Comparison of ENCODE assay signal across 14 cellular contexts in genomic region chr5:61416010-61416409, GRCh38.
DNase-seq lines count a peak whose midpoint lies in the region; ATAC-seq and TF ChIP-seq lines count a peak whose summit lies in the region.
"Had no signal": no experiment of that assay in that cellular context is flagged by ENCODE, and none has a peak within 500 bp of the region (broad histone marks: within the 10 kb centered on the region; RNA-seq: fewer than 3 reads in every experiment).

No MANE protein-coding gene starts in this region.

- intact Hi-C loops in colonic mucosa (cut with DNase I) (no loop called here), spleen (cut with DNase I; ENCODE audit: low total_unique reads) (no loop called here)

- no peak for ATAC-seq in GM19463 (IDR thresholded peaks at IDR 0.05; ENCODE audit: unreplicated experiment)
- ATAC-seq: natural killer cell treated with Interleukin-12 subunit alpha and Interleukin-12 subunit beta and Interleukin-15 and Interleukin-18, amount 100 ng/mL, for 72 hours had no signal

- H3K9ac ChIP-seq in HUES64 (ENCODE audit: low read depth, low read length) (peak overlapping the region; percentile 10; the same call in 1 of the 2 replicates), endodermal cell (ENCODE audit: extremely low read depth, low read length, poor library complexity, severe bottlenecking) (no peak overlapping the region), colonic mucosa (ENCODE audit: low read depth in 2 of 2, low read length in 2 of 2) (no peak overlapping the region)

- no peaks in the 10 kb centered on the region for H3K27me3 ChIP-seq in HUES64 (ENCODE audit: insufficient read depth, low read length)
- peaks cover 16% of the 10 kb centered on the region for H3K27me3 ChIP-seq in endodermal cell (ENCODE audit: control insufficient read depth, insufficient read depth, low read length, poor library complexity, severe bottlenecking)
- H3K27me3 ChIP-seq in colonic mucosa, result no peaks in the 10 kb centered on the region
- H3K27me3 ChIP-seq in spleen (replicated peaks in 1 of 7), result no peaks in the 10 kb centered on the region

- H3K27me3 Mint-ChIP-seq in endodermal cell (ENCODE audit: insufficient read depth) (no peaks in the 10 kb centered on the region), nephron progenitor cell (ENCODE audit: low read depth, poor library complexity) (no peaks in the 10 kb centered on the region)
- H3K27me3 Mint-ChIP-seq: activated B cell treated with CpG ODN at 0.5 μM for 24 hours; natural killer cell treated with Interleukin-12 subunit alpha and Interleukin-12 subunit beta and Interleukin-15 and Interleukin-18, amount 100 ng/mL, for 72 hours had no signal

- DNase-seq in ELR (ENCODE audit: low read depth) (peak; percentile 50), endodermal cell (peak; percentile 57), nephron progenitor cell (no peak), colonic mucosa (no peak), spleen (no peak), NCI-H345 treated with DMSO at 0.1 percent for 48 hours (lab: John Stamatoyannopoulos, UW; ENCODE audit: unreplicated experiment) (no peak)
- DNase-seq: activated B cell treated with CpG ODN at 0.5 μM for 24 hours, activated T-cell treated with anti-CD3 and anti-CD28 coated beads for 4 hours, amniotic stem cell, NCI-H2029 treated with DMSO at 0.1 percent for 48 hours had no signal

- TF ChIP-seq CTCF in endodermal cell (conservative IDR thresholded peaks at IDR 0.05) (no peak), nephron progenitor cell (IDR thresholded peaks at IDR 0.05) (no peak), colonic mucosa (IDR thresholded peaks at IDR 0.05) (no peak), spleen (IDR thresholded peaks at IDR 0.05 in 8 of 11, conservative IDR thresholded peaks at IDR 0.05 in 3 of 11) (no peak)

- no peaks in the 10 kb centered on the region for H3K36me3 ChIP-seq in HUES64 (ENCODE audit: insufficient read depth, low read length)
- no peaks in the 10 kb centered on the region for H3K36me3 ChIP-seq in endodermal cell (ENCODE audit: control insufficient read depth, insufficient read depth, low read length)
- no peaks in the 10 kb centered on the region for H3K36me3 ChIP-seq in colonic mucosa
- no peaks in the 10 kb centered on the region for H3K36me3 ChIP-seq in spleen

- H3K4me3 ChIP-seq in HUES64 (ENCODE audit: low read length), result 0 out of 2 replicates have a peak overlapping the region, but pooled peaks have one; percentile 2
- H3K4me3 ChIP-seq in endodermal cell (ENCODE audit: low read length), result no peak overlapping the region
- no peak overlapping the region for H3K4me3 ChIP-seq in colonic mucosa
- H3K4me3 ChIP-seq in spleen, result no peak overlapping the region

- 26% methylated on average over 4 of the region's 5 CpGs for WGBS in HUES64
- 20 to 42% methylated on average over 4 to 5 of the region's 5 CpGs for WGBS in endodermal cell (ENCODE audit: insufficient coverage in 1 of 2, insufficient read length in 1 of 2), 2 experiments
- 60 to 84% (median 73%) methylated on average over 5 of the region's 5 CpGs for whole genome bisulfite sequencing in spleen, 5 donors

- H3K4me3 Mint-ChIP-seq in endodermal cell, result no peak overlapping the region
- no peak overlapping the region for H3K4me3 Mint-ChIP-seq in nephron progenitor cell
- H3K4me3 Mint-ChIP-seq: activated B cell treated with CpG ODN at 0.5 μM for 24 hours; natural killer cell treated with Interleukin-12 subunit alpha and Interleukin-12 subunit beta and Interleukin-15 and Interleukin-18, amount 100 ng/mL, for 72 hours had no signal

- H3K9me3 ChIP-seq in HUES64 (ENCODE audit: insufficient read depth, low read depth, low read length) (no peaks in the 10 kb centered on the region), endodermal cell (ENCODE audit: control insufficient read depth, low read length) (peaks cover under 1% of the 10 kb centered on the region), colonic mucosa (no peaks in the 10 kb centered on the region), spleen (peaks cover 0 to 2% (median under 1%) of the 10 kb centered on the region in 8 donors)

- peak overlapping the region; percentile 71 for H3K27ac Mint-ChIP-seq in endodermal cell
- peak overlapping the region; percentile 78 for H3K27ac Mint-ChIP-seq in nephron progenitor cell
- H3K27ac Mint-ChIP-seq: activated B cell treated with CpG ODN at 0.5 μM for 24 hours; natural killer cell treated with Interleukin-12 subunit alpha and Interleukin-12 subunit beta and Interleukin-15 and Interleukin-18, amount 100 ng/mL, for 72 hours had no signal

- peaks cover 33% of the 10 kb centered on the region for H3K4me1 Mint-ChIP-seq in endodermal cell
- peaks cover 29% of the 10 kb centered on the region for H3K4me1 Mint-ChIP-seq in nephron progenitor cell

- peak overlapping the region; percentile 29 for H3K27ac ChIP-seq in HUES64 (ENCODE audit: low read depth, low read length)
- peak overlapping the region; percentile 6 for H3K27ac ChIP-seq in endodermal cell (ENCODE audit: low read depth, low read length)
- no peak overlapping the region for H3K27ac ChIP-seq in colonic mucosa
- no peak overlapping the region for H3K27ac ChIP-seq in spleen
- H3K27ac ChIP-seq: C4-2B had no signal

- H3K9me3 Mint-ChIP-seq in endodermal cell, result peaks cover under 1% of the 10 kb centered on the region
- peaks cover 16% of the 10 kb centered on the region for H3K9me3 Mint-ChIP-seq in nephron progenitor cell
- H3K9me3 Mint-ChIP-seq: activated B cell treated with CpG ODN at 0.5 μM for 24 hours; natural killer cell treated with Interleukin-12 subunit alpha and Interleukin-12 subunit beta and Interleukin-15 and Interleukin-18, amount 100 ng/mL, for 72 hours had no signal

- peaks cover 2% of the 10 kb centered on the region for H3K36me3 Mint-ChIP-seq in endodermal cell (ENCODE audit: low read depth)
- peaks cover 25% of the 10 kb centered on the region for H3K36me3 Mint-ChIP-seq in nephron progenitor cell (ENCODE audit: low read depth)
- H3K36me3 Mint-ChIP-seq: natural killer cell treated with Interleukin-12 subunit alpha and Interleukin-12 subunit beta and Interleukin-15 and Interleukin-18, amount 100 ng/mL, for 72 hours had no signal

- H3K4me1 ChIP-seq in HUES64 (ENCODE audit: insufficient read depth, low read length) (peaks cover 54% of the 10 kb centered on the region), endodermal cell (ENCODE audit: control insufficient read depth, insufficient read depth, low read length) (peaks cover 7% of the 10 kb centered on the region), colonic mucosa (no peaks in the 10 kb centered on the region), spleen (peaks cover 4 to 49% (median 14%) of the 10 kb centered on the region in 6 donors)

- no peak for TF ChIP-seq POLR2A in spleen (IDR thresholded peaks at IDR 0.05)

Comparison
In these comparisons a context has a peak if more than half of its experiments do, and no peak if none do; other contexts are left out.
1. DNase-seq: peak in ELR (single experiment) and endodermal cell (single experiment); none in nephron progenitor cell (single experiment), colonic mucosa (single experiment), spleen (single experiment) and NCI-H345 treated with DMSO at 0.1 percent for 48 hours (single experiment).
2. H3K27ac ChIP-seq: peak in HUES64 (single experiment) and endodermal cell (single experiment); none in colonic mucosa (single experiment) and spleen (0 of 8).